Comparison of ENCODE assay signal across 18 cellular contexts in the genomic region with DNA sequence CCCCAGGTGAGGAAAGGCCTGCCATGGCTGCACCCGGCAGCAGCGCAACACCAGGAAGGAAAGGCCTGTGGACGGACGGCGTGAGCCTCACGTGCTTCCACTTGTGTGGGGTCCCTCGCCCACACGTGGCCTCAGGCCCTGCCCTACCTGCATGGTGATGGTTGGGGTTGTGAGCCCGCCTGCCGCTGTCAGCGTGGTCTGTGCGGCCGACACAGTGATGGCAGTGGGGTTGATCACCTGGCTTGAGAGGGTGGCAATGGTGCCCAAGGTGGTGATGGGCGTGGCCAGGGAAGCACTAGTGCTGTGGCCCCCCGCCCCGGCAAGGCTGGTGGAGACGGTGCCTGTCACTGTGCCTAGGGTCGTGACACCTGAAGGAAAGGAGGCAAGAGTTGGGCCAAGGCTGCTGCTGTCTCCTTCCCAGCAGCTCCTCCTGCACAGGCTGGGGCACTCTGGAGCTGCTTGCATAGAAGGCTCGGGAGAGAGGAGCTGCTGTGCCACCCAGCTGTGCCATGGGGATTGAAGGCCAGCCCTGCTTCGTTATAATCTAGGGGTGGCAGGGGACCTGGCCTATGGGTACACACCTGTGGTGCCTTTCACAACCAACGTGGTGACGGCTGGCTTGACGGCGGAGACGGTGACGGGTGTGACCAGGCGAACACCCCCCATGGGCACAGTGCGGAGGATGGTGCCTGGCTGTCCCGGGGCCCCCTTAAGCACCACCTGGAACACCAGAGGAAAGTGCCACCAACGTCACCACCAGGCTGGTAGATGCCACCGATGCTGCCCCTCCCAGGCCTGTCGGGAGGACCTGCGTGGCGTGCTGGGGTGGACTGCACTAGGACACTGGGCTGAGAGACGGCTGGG.
"Had no signal": no experiment of that assay in that cellular context is flagged by ENCODE, and none has a peak within 500 bp of the region (broad histone marks: within the 10 kb centered on the region; RNA-seq: fewer than 3 reads in every experiment).

No MANE protein-coding gene starts in this region.

- H3K27me3 ChIP-seq: body of pancreas, thyroid gland had no signal

- DNase-seq: activated CD4-positive, alpha-beta memory T cell treated with anti-CD3 and anti-CD28 coated beads, Interleukin-2, amount 10 ng/mL, durations not matched to agents 7 days and 5 days; activated CD4-positive, alpha-beta T cell treated with anti-CD3 and anti-CD28 coated beads for 36 hours; activated CD8-positive, alpha-beta memory T cell treated with anti-CD3 and anti-CD28 coated beads, Interleukin-2, amount 50 U/mL, for 48 hours; activated naive CD4-positive, alpha-beta T cell treated with Interleukin-2 at 50 U/mL for 16 hours; amniotic stem cell; body of pancreas; central memory CD4-positive, alpha-beta T cell; cortex of kidney; effector CD8-positive, alpha-beta T cell; heart right ventricle; islet precursor cell; left ventricle myocardium inferior; stimulated activated CD4-positive, alpha-beta T cell treated with anti-CD3 and anti-CD28 coated beads, Interleukin-2, amount 100 ng/mL, for 48 hours; thyroid gland had no signal

- H3K4me1 ChIP-seq: body of pancreas, psoas muscle, thyroid gland had no signal

- H3K9me3 ChIP-seq: body of pancreas, heart right ventricle, left ventricle myocardium inferior, psoas muscle, thyroid gland had no signal

- H3K4me3 ChIP-seq: body of pancreas, heart right ventricle, left ventricle myocardium inferior, psoas muscle, thyroid gland had no signal

- ATAC-seq: body of pancreas, heart right ventricle, psoas muscle had no signal

- FAIRE-seq: frontal cortex, urothelium cell line had no signal

- H3K27ac ChIP-seq: body of pancreas, heart right ventricle, left ventricle myocardium inferior, psoas muscle, thyroid gland, VCaP had no signal
